19 cellular contexts compared by ENCODE assay signal in genomic region chr4:64068096-64068495, GRCh38.
DNase-seq lines count a peak whose midpoint lies in the region; ATAC-seq and TF ChIP-seq lines count a peak whose summit lies in the region.
"Had no signal": no experiment of that assay in that cellular context is flagged by ENCODE, and none has a peak within 500 bp of the region (broad histone marks: within the 10 kb centered on the region; RNA-seq: fewer than 3 reads in every experiment).

No MANE protein-coding gene starts in this region.

- H3K36me3 ChIP-seq in hepatocyte (replicated peaks; ENCODE audit: insufficient read depth, low read depth) (no peaks in the 10 kb centered on the region), smooth muscle cell (ENCODE audit: low read depth) (no peaks in the 10 kb centered on the region)

- DNase-seq in HS-5 (ENCODE audit: low read depth) (peak; percentile 63), amniotic epithelial cell (ENCODE audit: low read depth) (peak; percentile 6), hepatocyte (ENCODE audit: low spot score) (peak; percentile 16), smooth muscle cell (lab: John Stamatoyannopoulos, UW; ENCODE audit: unreplicated experiment) (no peak), retina (no peak)
- no peak for DNase-seq in activated CD4-positive, alpha-beta T cell treated with anti-CD3 and anti-CD28 coated beads for 1 hour
- DNase-seq: ACHN; C1 segment of cervical spinal cord; CD8-positive, alpha-beta memory T cell; DMS79; HCEC 1CT; NCI-H1092; NCI-H1436 treated with DMSO at 0.1 percent for 48 hours; NCI-H2029 treated with DMSO at 0.1 percent for 48 hours; NCI-H2171 treated with DMSO at 0.1 percent for 48 hours; NCI-H446; NCI-H526 treated with DMSO at 0.1 percent for 48 hours had no signal

- H2AFZ ChIP-seq in hepatocyte: no peak overlapping the region
- peak overlapping the region; percentile 21 for H2AFZ ChIP-seq in smooth muscle cell (ENCODE audit: low read depth)

- H3K27ac ChIP-seq in hepatocyte (no peak overlapping the region), smooth muscle cell (ENCODE audit: low read depth) (peak overlapping the region; percentile 61)

- H3K79me2 ChIP-seq in hepatocyte (no peaks in the 10 kb centered on the region), smooth muscle cell (ENCODE audit: low read depth) (no peaks in the 10 kb centered on the region)

- TF ChIP-seq CTCF in hepatocyte (IDR thresholded peaks at IDR 0.05; ENCODE audit: poor library complexity) (no peak), smooth muscle cell (IDR thresholded peaks at IDR 0.05; ENCODE audit: borderline replicate concordance, insufficient read depth, poor library complexity, severe bottlenecking) (no peak)

- 75% methylated on average over 4 of the region's 4 CpGs for WGBS in hepatocyte (ENCODE audit: low lambda C conversion rate, missing lambda C conversion rate)
- 31% methylated on average over 4 of the region's 4 CpGs for WGBS in smooth muscle cell (ENCODE audit: low lambda C conversion rate)

- H3K27me3 ChIP-seq in hepatocyte: no peaks in the 10 kb centered on the region
- no peaks in the 10 kb centered on the region for H3K27me3 ChIP-seq in smooth muscle cell (ENCODE audit: low read depth)

- H3K4me1 ChIP-seq in hepatocyte (ENCODE audit: insufficient read depth) (no peaks in the 10 kb centered on the region), smooth muscle cell (ENCODE audit: low read depth) (no peaks in the 10 kb centered on the region)

- ATAC-seq in HG02973 (IDR thresholded peaks at IDR 0.05; ENCODE audit: unreplicated experiment): no peak
- ATAC-seq: Panc1 had no signal

- H3K9me3 ChIP-seq in hepatocyte (ENCODE audit: low read depth): no peaks in the 10 kb centered on the region
- no peaks in the 10 kb centered on the region for H3K9me3 ChIP-seq in smooth muscle cell (replicated peaks; ENCODE audit: low read depth)

- no peak overlapping the region for H3K4me3 ChIP-seq in hepatocyte
- peak overlapping the region; percentile 18 for H3K4me3 ChIP-seq in smooth muscle cell

- H3K9me2 ChIP-seq in hepatocyte (replicated peaks; ENCODE audit: insufficient read depth): no peaks in the 10 kb centered on the region

- no peaks in the 10 kb centered on the region for H3F3A ChIP-seq in smooth muscle cell (ENCODE audit: low read depth)

- H4K20me1 ChIP-seq in hepatocyte (ENCODE audit: insufficient read depth, poor library complexity, severe bottlenecking) (no peaks in the 10 kb centered on the region), smooth muscle cell (ENCODE audit: low read depth) (no peaks in the 10 kb centered on the region)

- H3K4me2 ChIP-seq in hepatocyte (no peak overlapping the region), smooth muscle cell (peak overlapping the region; percentile 46)

- H3K9ac ChIP-seq in smooth muscle cell (ENCODE audit: low read depth): no peak overlapping the region

Comparison
In these comparisons a context has a peak if more than half of its experiments do, and no peak if none do; other contexts are left out.
1. DNase-seq: peak in HS-5 (single experiment), amniotic epithelial cell (single experiment) and hepatocyte (single experiment); none in smooth muscle cell (single experiment), retina (single experiment) and activated CD4-positive, alpha-beta T cell treated with anti-CD3 and anti-CD28 coated beads for 1 hour (single experiment).